In the genomic region with DNA sequence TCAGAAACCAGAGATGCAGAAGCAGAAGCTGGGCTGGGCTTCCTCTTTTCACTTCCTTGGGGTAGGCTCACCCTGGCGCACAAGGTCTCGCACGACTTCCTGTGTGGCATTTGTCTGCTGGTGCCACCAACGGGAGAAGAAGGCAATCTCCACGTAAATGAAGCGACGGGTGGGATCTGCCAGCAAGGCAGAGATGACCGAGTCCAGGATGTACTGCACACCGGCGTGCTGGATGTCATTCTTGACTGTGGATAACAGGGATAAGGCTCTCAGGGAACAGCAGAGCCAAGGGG, we compare ENCODE assay signal across 8 cellular contexts. TPM values are rescaled to one million over a fixed set of nuclear protein-coding genes. Genes with fewer than 3 reads are reported as not detected.
A peak's percentile ranks its signal among the peaks of the same experiment; 100 is the strongest.
DNase-seq lines count a peak whose midpoint lies in the region; ATAC-seq, FAIRE-seq and TF ChIP-seq lines count a peak whose summit lies in the region.

No MANE protein-coding gene starts in this region.

- no peak overlapping the region for H3K27ac ChIP-seq in ascending aorta
- peak overlapping the region; percentile 94 for H3K27ac ChIP-seq in neutrophil

- no peak for ATAC-seq in GM18858 (IDR thresholded peaks at IDR 0.05; ENCODE audit: unreplicated experiment)

- peak overlapping the region; percentile 82; the same call in 1 of the 2 replicates for H3K4me3 ChIP-seq in GM08714 (ENCODE audit: low read length)
- peak overlapping the region in 1 of 2 donors; percentile 71 for H3K4me3 ChIP-seq in ascending aorta
- H3K4me3 ChIP-seq in neutrophil (ENCODE audit: low read depth in 1 of 2, low read length in 1 of 2), result peak overlapping the region; percentile 91 to 92

- H3K9me3 ChIP-seq in ascending aorta (no peaks in the 10 kb centered on the region), neutrophil (no peaks in the 10 kb centered on the region)

- peaks cover 9 to 29% of the 10 kb centered on the region in 2 donors for H3K4me1 ChIP-seq in ascending aorta
- H3K4me1 ChIP-seq in neutrophil (ENCODE audit: control insufficient read depth in 1 of 2, insufficient read depth in 1 of 2, low read depth in 1 of 2, low read length in 1 of 2), result peaks cover 50 to 57% of the 10 kb centered on the region in 2 experiments

- H3K27me3 ChIP-seq in ascending aorta (no peaks in the 10 kb centered on the region), neutrophil (no peaks in the 10 kb centered on the region)

- TF ChIP-seq CTCF in ascending aorta (IDR thresholded peaks at IDR 0.05), result no peak
- TF ChIP-seq CTCF in neutrophil (IDR thresholded peaks at IDR 0.05), result peak; percentile 30
- no peak for TF ChIP-seq CTCF in D721Med (IDR thresholded peaks at IDR 0.05; ENCODE audit: insufficient read depth, missing control alignments)

- peak; percentile 49 for DNase-seq in SIG-M5 (lab: John Stamatoyannopoulos, UW)
- peak; percentile 30 to 79 for DNase-seq in ascending aorta (ENCODE audit: low spot score in 2 of 2)
- DNase-seq in kidney glomerular epithelial cell (lab: John Stamatoyannopoulos, UW), result no peak
- no peak for DNase-seq in NCI-H1694 (lab: John Stamatoyannopoulos, UW)
- DNase-seq in D721Med (ENCODE audit: insufficient read length, low spot score), result no peak

- intact Hi-C loops in ascending aorta (cut with DNase I), result loop anchor here (5.0 kb wide), 3 partner anchors 103 to 1128 kb away; a partner anchor contains a TSS

- FAIRE-seq in D721Med (lab: Jason Lieb, UNC), result no peak

- H3K36me3 ChIP-seq in ascending aorta, result peaks cover 21 to 48% of the 10 kb centered on the region in 2 donors
- peaks cover 48% of the 10 kb centered on the region for H3K36me3 ChIP-seq in neutrophil

RNA-seq across cellular contexts. Expression of a gene that starts 1.3 kb away (rescaled TPM):
- total RNA-seq in ascending aorta, result 36.3 TPM

RNA-seq across cellular contexts. Expression of a gene that starts 1.4 kb away (rescaled TPM):
- total RNA-seq in ascending aorta, result 12.0 TPM

RNA-seq across cellular contexts. Expression of a gene that starts 16.5 kb away (rescaled TPM):
- 160 TPM for total RNA-seq in ascending aorta

RNA-seq across cellular contexts. Expression of a gene that starts 22.6 kb away (rescaled TPM):
- not detected for total RNA-seq in ascending aorta

RNA-seq across cellular contexts. Expression of a gene that starts 31.2 kb away (rescaled TPM):
- total RNA-seq in ascending aorta, result 7.6 TPM

Comparison
In these comparisons a context has a peak if more than half of its experiments do, and no peak if none do; other contexts are left out.
1. DNase-seq: peak in SIG-M5 (single experiment) and ascending aorta (2 of 2); none in kidney glomerular epithelial cell (single experiment), NCI-H1694 (single experiment) and D721Med (single experiment).